In genomic region chr12:57470970-57471656, GRCh38 we compare ENCODE assay signal across 1 cellular context.
TF ChIP-seq lines count a peak whose summit lies in the region.

No MANE protein-coding gene starts in this region.

TF ChIP-seq in endothelial cell of umbilical vein, 7 proteins besides CTCF, POLR2A, EP300 and RAD21:
- no peak for TF ChIP-seq GATA2 (IDR thresholded peaks at IDR 0.05; ENCODE audit: insufficient read depth, insufficient read length, low read depth, low read length)
- no peak for TF ChIP-seq MYC (IDR thresholded peaks at IDR 0.05; ENCODE audit: low read depth, low read length)
- TF ChIP-seq JUN (IDR thresholded peaks at IDR 0.05; ENCODE audit: borderline replicate concordance, insufficient read depth, insufficient read length, low read depth) = no peak
- TF ChIP-seq, protein P1, sequence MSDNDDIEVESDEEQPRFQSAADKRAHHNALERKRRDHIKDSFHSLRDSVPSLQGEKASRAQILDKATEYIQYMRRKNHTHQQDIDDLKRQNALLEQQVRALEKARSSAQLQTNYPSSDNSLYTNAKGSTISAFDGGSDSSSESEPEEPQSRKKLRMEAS (IDR thresholded peaks at IDR 0.05; ENCODE audit: insufficient read depth, insufficient read length) = no peak
- no peak for TF ChIP-seq POLR2AphosphoS5 (IDR thresholded peaks at IDR 0.05; ENCODE audit: insufficient read depth, low read depth, low read length)
- no peak for TF ChIP-seq FOS (IDR thresholded peaks at IDR 0.05; ENCODE audit: borderline replicate concordance, insufficient read depth, low read length)
